In the genomic region with DNA sequence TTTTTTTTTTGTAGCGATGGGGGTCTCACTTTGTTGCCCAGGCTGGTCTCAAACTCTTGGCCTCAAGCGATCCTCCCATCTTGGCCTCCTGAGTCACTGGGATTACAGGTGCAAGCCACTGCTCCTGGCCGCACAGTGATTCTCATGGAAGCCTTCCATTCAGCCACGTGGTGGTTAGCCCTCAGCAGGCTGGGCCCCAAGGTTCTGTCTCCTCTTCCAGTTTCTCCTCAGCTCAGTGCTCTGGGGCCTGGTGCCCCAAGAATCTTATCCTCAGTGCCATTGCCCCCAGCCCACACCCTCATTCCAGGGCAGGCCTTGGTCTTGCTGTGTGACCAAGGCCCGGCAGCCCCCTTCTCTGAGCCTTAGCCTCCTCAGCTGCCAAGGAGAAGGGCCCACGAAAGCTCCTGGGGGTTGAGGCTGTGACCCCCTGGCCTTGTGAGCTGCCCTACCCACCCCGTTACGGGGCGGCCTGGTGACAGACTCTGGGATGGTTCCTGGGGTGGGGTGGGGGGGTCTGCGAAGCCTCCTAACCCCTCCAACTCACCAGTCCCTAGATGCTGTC, we compare ENCODE assay signal across 18 cellular contexts.
"Had no signal": no experiment of that assay in that cellular context is flagged by ENCODE, and none has a peak within 500 bp of the region (broad histone marks: within the 10 kb centered on the region; RNA-seq: fewer than 3 reads in every experiment).

No MANE protein-coding gene starts in this region.

- DNase-seq: activated CD4-positive, alpha-beta memory T cell treated with anti-CD3 and anti-CD28 coated beads for 36 hours; activated CD4-positive, alpha-beta T cell treated with anti-CD3 and anti-CD28 coated beads for 36 hours; activated naive CD4-positive, alpha-beta T cell treated with Interleukin-2 at 50 U/mL for 16 hours; activated naive CD8-positive, alpha-beta T cell treated with anti-CD3 and anti-CD28 coated beads, Interleukin-2, amount 50 U/mL, for 24 hours; activated T-cell treated with anti-CD3 and anti-CD28 coated beads, Interleukin-2, amount 50 U/mL, for 4 hours; erythroblast; gastrocnemius medialis; lower lobe of right lung; stimulated activated CD4-positive, alpha-beta T cell treated with anti-CD3 and anti-CD28 coated beads, Interleukin-12 subunit alpha, Interleukin-12 subunit beta, amount 100 ng/mL, for 4 hours; stimulated activated CD4-positive, alpha-beta T cell treated with anti-CD3 and anti-CD28 coated beads, Interleukin-2, amount 100 ng/mL, for 24 hours; T-helper 1 cell; transverse colon had no signal

- H3K4me1 ChIP-seq: gastrocnemius medialis, pancreas had no signal

- H3K9me3 ChIP-seq: gastrocnemius medialis, heart left ventricle, lower lobe of right lung, pancreas, transverse colon had no signal

- H3K36me3 Mint-ChIP-seq: stimulated activated effector memory CD8-positive, alpha-beta T cell treated with anti-CD3 and anti-CD28 coated beads, Interleukin-12 subunit alpha, Interleukin-12 subunit beta, amount 100 ng/mL, for 72 hours had no signal

- H3K27ac Mint-ChIP-seq: activated CD4-positive, alpha-beta memory T cell treated with anti-CD3 and anti-CD28 coated beads for 36 hours; activated CD4-positive, alpha-beta T cell treated with anti-CD3 and anti-CD28 coated beads for 36 hours; activated naive CD8-positive, alpha-beta T cell treated with anti-CD3 and anti-CD28 coated beads, Interleukin-2, amount 50 U/mL, for 24 hours; neural progenitor cell; stimulated activated effector memory CD8-positive, alpha-beta T cell treated with anti-CD3 and anti-CD28 coated beads, Interleukin-12 subunit alpha, Interleukin-12 subunit beta, amount 100 ng/mL, for 72 hours had no signal

- H2AFZ ChIP-seq: neural progenitor cell had no signal

- H3K27me3 ChIP-seq: dorsolateral prefrontal cortex, gastrocnemius medialis, heart left ventricle, neural progenitor cell, pancreas, transverse colon had no signal

- H3K4me3 ChIP-seq: dorsolateral prefrontal cortex, gastrocnemius medialis, heart left ventricle, lower lobe of right lung, neural progenitor cell, pancreas, transverse colon had no signal

- ATAC-seq: activated CD4-positive, alpha-beta T cell treated with anti-CD3 and anti-CD28 coated beads for 36 hours; activated naive CD8-positive, alpha-beta T cell treated with anti-CD3 and anti-CD28 coated beads, Interleukin-2, amount 50 U/mL, for 24 hours; activated T-cell treated with anti-CD3 and anti-CD28 coated beads, Interleukin-2, amount 50 U/mL, for 4 hours; gastrocnemius medialis; heart left ventricle; left colon; lower lobe of right lung; pancreas; stimulated activated effector memory CD8-positive, alpha-beta T cell treated with anti-CD3 and anti-CD28 coated beads, Interleukin-12 subunit alpha, Interleukin-12 subunit beta, amount 100 ng/mL, for 72 hours had no signal

- H3K4me2 ChIP-seq: neural progenitor cell had no signal

- H3K4me3 Mint-ChIP-seq: activated CD4-positive, alpha-beta memory T cell treated with anti-CD3 and anti-CD28 coated beads for 36 hours; activated CD4-positive, alpha-beta T cell treated with anti-CD3 and anti-CD28 coated beads for 36 hours; activated naive CD8-positive, alpha-beta T cell treated with anti-CD3 and anti-CD28 coated beads, Interleukin-2, amount 50 U/mL, for 24 hours; activated T-cell treated with anti-CD3 and anti-CD28 coated beads, Interleukin-2, amount 50 U/mL, for 4 hours; neural progenitor cell; stimulated activated effector memory CD8-positive, alpha-beta T cell treated with anti-CD3 and anti-CD28 coated beads, Interleukin-12 subunit alpha, Interleukin-12 subunit beta, amount 100 ng/mL, for 72 hours had no signal

- H3K27ac ChIP-seq: gastrocnemius medialis, lower lobe of right lung, neural progenitor cell, pancreas had no signal

- H3K27me3 Mint-ChIP-seq: activated CD4-positive, alpha-beta memory T cell treated with anti-CD3 and anti-CD28 coated beads for 36 hours; activated CD4-positive, alpha-beta T cell treated with anti-CD3 and anti-CD28 coated beads for 36 hours; activated naive CD8-positive, alpha-beta T cell treated with anti-CD3 and anti-CD28 coated beads, Interleukin-2, amount 50 U/mL, for 24 hours had no signal

- H3K36me3 ChIP-seq: gastrocnemius medialis had no signal

- H3K9me3 Mint-ChIP-seq: activated naive CD8-positive, alpha-beta T cell treated with anti-CD3 and anti-CD28 coated beads, Interleukin-2, amount 50 U/mL, for 24 hours; activated T-cell treated with anti-CD3 and anti-CD28 coated beads, Interleukin-2, amount 50 U/mL, for 4 hours; neural progenitor cell; stimulated activated effector memory CD8-positive, alpha-beta T cell treated with anti-CD3 and anti-CD28 coated beads, Interleukin-12 subunit alpha, Interleukin-12 subunit beta, amount 100 ng/mL, for 72 hours had no signal
